In genomic region chr1:155079487-155080249, GRCh38 we compare ENCODE assay signal across 9 cellular contexts. TPM values are rescaled to one million over a fixed set of nuclear protein-coding genes. Genes with fewer than 3 reads are reported as not detected.
DNase-seq lines count a peak whose midpoint lies in the region; ATAC-seq, FAIRE-seq and TF ChIP-seq lines count a peak whose summit lies in the region.
"Had no signal": no experiment of that assay in that cellular context is flagged by ENCODE, and none has a peak within 500 bp of the region (broad histone marks: within the 10 kb centered on the region; RNA-seq: fewer than 3 reads in every experiment).

No MANE protein-coding gene starts in this region.

- H3K4me2 ChIP-seq in PC-9 = peak overlapping the region; percentile 88
- H3K4me2 ChIP-seq in skeletal muscle satellite cell (ENCODE audit: low read length) = peak overlapping the region; percentile 72

- H4K20me1 ChIP-seq in PC-9 (ENCODE audit: insufficient read depth) = no peaks in the 10 kb centered on the region

- H3K4me3 ChIP-seq in PC-9 (peak overlapping the region; percentile 63; the same call in 1 of the 2 replicates), epithelial cell of proximal tubule (ENCODE audit: low read depth, low read length) (peak overlapping the region; percentile 40), skeletal muscle satellite cell (ENCODE audit: low read length) (no peak overlapping the region)

- H3K9me2 ChIP-seq in PC-9 (ENCODE audit: insufficient read depth) = no peaks in the 10 kb centered on the region

- TF ChIP-seq CTCF in PC-9 (conservative IDR thresholded peaks at IDR 0.05) (no peak), epithelial cell of proximal tubule (conservative IDR thresholded peaks at IDR 0.05; ENCODE audit: low read depth, low read length) (no peak)

- peaks cover 62% of the 10 kb centered on the region for H3K4me1 ChIP-seq in PC-9 (replicated peaks; ENCODE audit: insufficient read depth)
- H3K4me1 ChIP-seq in skeletal muscle satellite cell (ENCODE audit: control insufficient read depth, insufficient read depth, low read length) = peaks cover 35% of the 10 kb centered on the region

- CTCF ChIA-PET in PC-9 (lab: Charles Lee) = no interaction called here

- no peaks in the 10 kb centered on the region for H3K9me3 ChIP-seq in PC-9 (ENCODE audit: insufficient read depth, low read depth)
- H3K9me3 ChIP-seq in skeletal muscle satellite cell (replicated peaks; ENCODE audit: low read length) = no peaks in the 10 kb centered on the region
- H3K9me3 ChIP-seq: SJSA1 had no signal

- no peak for FAIRE-seq in urothelium cell line (lab: Jason Lieb, UNC)

- peak; percentile 26 for DNase-seq in SIG-M5 treated with dmso at 0.1 percent for 504 hours (lab: John Stamatoyannopoulos, UW; ENCODE audit: unreplicated experiment)
- DNase-seq in SIG-M5 (lab: John Stamatoyannopoulos, UW) = no peak
- peak in 1 of 2 experiments; percentile 26 for DNase-seq in PC-9
- no peak for DNase-seq in epithelial cell of proximal tubule (ENCODE audit: low read depth)
- DNase-seq in urothelium cell line (ENCODE audit: low spot score) = no peak
- DNase-seq in AG08396 (ENCODE audit: low spot score) = no peak

- H3K79me2 ChIP-seq in PC-9 (ENCODE audit: low read depth) = no peaks in the 10 kb centered on the region

- intact Hi-C loops in PC-9 (cut with micrococcal nuclease; ENCODE audit: unreplicated experiment) = no loop called here

- H2AFZ ChIP-seq in PC-9 = no peak overlapping the region

- no peak overlapping the region for H3K9ac ChIP-seq in skeletal muscle satellite cell (ENCODE audit: low read depth, low read length)

- no TSS peak for BruUV-seq in PC-9 (replicated peaks; lab: Mats Ljungman, UMichigan)

- H3K27ac ChIP-seq in PC-9 = no peak overlapping the region
- H3K27ac ChIP-seq: SJSA1 had no signal

- POLR2A ChIA-PET in PC-9 (lab: Charles Lee; ENCODE audit: unreplicated experiment) = interaction anchor here (0.7 kb wide), 1 partner anchor 1371 kb away, joined by 9 read pairs; no protein-coding TSS in a partner anchor

- ATAC-seq in HG03097 (IDR thresholded peaks at IDR 0.05; ENCODE audit: low FRiP score, unreplicated experiment) = no peak

- H3K27me3 ChIP-seq in PC-9 (ENCODE audit: insufficient read depth, low read depth) = peaks cover 35% of the 10 kb centered on the region
- H3K27me3 ChIP-seq in skeletal muscle satellite cell (ENCODE audit: control insufficient read depth, insufficient read depth, low read length) = peaks cover 50% of the 10 kb centered on the region

- peaks cover 35% of the 10 kb centered on the region; the same call in 1 of the 2 replicates for H3F3A ChIP-seq in PC-9 (ENCODE audit: insufficient read depth, low read depth)

- H3K36me3 ChIP-seq in PC-9 (ENCODE audit: low read depth) (no peaks in the 10 kb centered on the region), skeletal muscle satellite cell (ENCODE audit: insufficient read depth, low read length) (no peaks in the 10 kb centered on the region)
- H3K36me3 ChIP-seq: SJSA1 had no signal

RNA-seq across cellular contexts. Expression of gene EFNA3, which starts 1.0 kb away (rescaled TPM):
- total RNA-seq in PC-9 (2021) = 6.7 and 8.8 TPM in 2 replicates
- 1.7 and 2.8 TPM in 2 replicates for total RNA-seq in epithelial cell of proximal tubule
- total RNA-seq in skeletal muscle satellite cell (2012; rRNA removed) = 2.3 and 4.2 TPM in 2 replicates

RNA-seq across cellular contexts. Expression of gene EFNA4, which starts 16.1 kb away (rescaled TPM):
- 14.0 and 17.3 TPM in 2 replicates for total RNA-seq in PC-9 (2021)
- 10.8 and 24.9 TPM in 2 replicates for total RNA-seq in epithelial cell of proximal tubule
- 1.8 and 2.4 TPM in 2 replicates for total RNA-seq in skeletal muscle satellite cell (2012; rRNA removed)

RNA-seq across cellular contexts. Expression of gene ADAM15, which starts 28.6 kb away (rescaled TPM):
- 187 and 195 TPM in 2 replicates for total RNA-seq in PC-9 (2021)
- 164 and 266 TPM in 2 replicates for total RNA-seq in epithelial cell of proximal tubule
- 78.9 and 80.1 TPM in 2 replicates for total RNA-seq in skeletal muscle satellite cell (2012; rRNA removed)

RNA-seq across cellular contexts. Expression of gene DCST1, which starts 46.0 kb away (rescaled TPM):
- total RNA-seq in PC-9 (2021) (0.22 and 0.43 TPM in 2 replicates), epithelial cell of proximal tubule (not detected in 2 replicates)
- not detected in 2 replicates for total RNA-seq in skeletal muscle satellite cell (2012; rRNA removed)
- total RNA-seq: SJSA1 had no signal

RNA-seq across cellular contexts. Expression of gene DCST2, which starts 46.1 kb away (rescaled TPM):
- 4.4 and 4.7 TPM in 2 replicates for total RNA-seq in PC-9 (2021)
- 0.12 TPM in 1 of 2 replicates, not detected in the other for total RNA-seq in epithelial cell of proximal tubule
- total RNA-seq in skeletal muscle satellite cell (2012; rRNA removed) = not detected in 2 replicates
- total RNA-seq: SJSA1 had no signal
